17 cellular contexts compared by ENCODE assay signal in genomic region chr2:236335696-236336574, GRCh38.
A peak's percentile ranks its signal among the peaks of the same experiment; 100 is the strongest.
DNase-seq lines count a peak whose midpoint lies in the region; ATAC-seq, FAIRE-seq and TF ChIP-seq lines count a peak whose summit lies in the region.
"Had no signal": no experiment of that assay in that cellular context is flagged by ENCODE, and none has a peak within 500 bp of the region (broad histone marks: within the 10 kb centered on the region; RNA-seq: fewer than 3 reads in every experiment).

No MANE protein-coding gene starts in this region.

- H3K4ac ChIP-seq in H9 (ENCODE audit: low read depth, low read length) (no peak overlapping the region), neuronal stem cell (ENCODE audit: low read length) (no peak overlapping the region)

- no peak overlapping the region for H2BK20ac ChIP-seq in H9 (ENCODE audit: low read depth, low read length, poor library complexity, severe bottlenecking)

- no peaks in the 10 kb centered on the region for H3K23me2 ChIP-seq in H9 (ENCODE audit: insufficient read length, low read depth, low read length, poor library complexity, severe bottlenecking)

- H3K27me3 Mint-ChIP-seq in H9 (ENCODE audit: low read depth): no peaks in the 10 kb centered on the region
- H3K27me3 Mint-ChIP-seq: B cell had no signal

- H3K9me3 Mint-ChIP-seq in H9: peaks cover 9 to 14% of the 10 kb centered on the region in 2 experiments; a peak in 4 of 5 replicates
- H3K9me3 Mint-ChIP-seq: CD4-positive, alpha-beta T cell had no signal

- no peaks in the 10 kb centered on the region for H3K79me2 ChIP-seq in H9 (ENCODE audit: insufficient read depth, low read length)

- H3K27me3 ChIP-seq in H9 (ENCODE audit: insufficient read depth, low read length) (no peaks in the 10 kb centered on the region), bronchial epithelial cell (ENCODE audit: control insufficient read depth, insufficient read depth, low read length) (no peaks in the 10 kb centered on the region), esophagus squamous epithelium (no peaks in the 10 kb centered on the region), neuronal stem cell (ENCODE audit: control insufficient read depth in 3 of 3, insufficient read depth in 3 of 3, low read depth in 1 of 3, low read length in 3 of 3) (no peaks in the 10 kb centered on the region)

- no peak overlapping the region for H3K4me3 Mint-ChIP-seq in H9
- H3K4me3 Mint-ChIP-seq: B cell; CD4-positive, alpha-beta T cell; GM23338 had no signal

- peaks cover 8 to 18% (median 10%) of the 10 kb centered on the region in 3 experiments for H3K36me3 Mint-ChIP-seq in H9 (ENCODE audit: insufficient read depth in 1 of 3, low read depth in 3 of 3)

- H3K27ac Mint-ChIP-seq in H9: no peak overlapping the region
- H3K27ac Mint-ChIP-seq: B cell; CD4-positive, alpha-beta T cell; GM23338 had no signal

- H2AK5ac ChIP-seq in H9 (ENCODE audit: insufficient read length, low read length): no peak overlapping the region
- peak overlapping the region; percentile 85 for H2AK5ac ChIP-seq in neuronal stem cell (ENCODE audit: low read depth, low read length)

- no peaks in the 10 kb centered on the region for H3K36me3 ChIP-seq in bronchial epithelial cell (ENCODE audit: control insufficient read depth, insufficient read depth, low read length)
- no peaks in the 10 kb centered on the region for H3K36me3 ChIP-seq in esophagus squamous epithelium
- peaks cover 0 to 2% of the 10 kb centered on the region in 2 donors for H3K36me3 ChIP-seq in neuronal stem cell (replicated peaks in 1 of 2; ENCODE audit: control insufficient read depth in 2 of 2, insufficient read depth in 2 of 2, low read length in 2 of 2)

- H2BK15ac ChIP-seq in H9 (ENCODE audit: low read depth, low read length) (no peak overlapping the region), neuronal stem cell (ENCODE audit: low read length) (no peak overlapping the region)

- H4K5ac ChIP-seq in H9 (ENCODE audit: insufficient read length, low read depth, low read length): no peak overlapping the region

- TF ChIP-seq CTCF in H9 (conservative IDR thresholded peaks at IDR 0.05): no peak
- TF ChIP-seq CTCF in bronchial epithelial cell (IDR thresholded peaks at IDR 0.05; ENCODE audit: insufficient read depth, low read length, severe bottlenecking): no peak
- no peak for TF ChIP-seq CTCF in esophagus squamous epithelium (IDR thresholded peaks at IDR 0.05)

- no CpG with 5 or more reads among the region's 19 CpGs for WGBS in H9 (ENCODE audit: extremely low coverage, insufficient read length, low lambda C conversion rate)
- WGBS in esophagus squamous epithelium, 2 donors: 71 to 77% methylated on average over 19 of the region's 19 CpGs
- no CpG with 5 or more reads among the region's 19 CpGs for WGBS in neuronal stem cell (ENCODE audit: extremely low coverage in 2 of 2, insufficient read length in 2 of 2, insufficient replicate concordance in 1 of 2), 2 donors

- no peaks in the 10 kb centered on the region for H4K20me1 ChIP-seq in H9 (ENCODE audit: control insufficient read depth, insufficient read depth, insufficient read length)

- peaks cover 7 to 9% of the 10 kb centered on the region in 2 experiments for H3K4me1 Mint-ChIP-seq in H9
- H3K4me1 Mint-ChIP-seq: B cell had no signal

- no peak overlapping the region for H3K4me3 ChIP-seq in bronchial epithelial cell (ENCODE audit: low read depth, low read length)
- H3K4me3 ChIP-seq in esophagus squamous epithelium: no peak overlapping the region
- H3K4me3 ChIP-seq in neuronal stem cell (ENCODE audit: low read length in 2 of 2): no peak overlapping the region
- H3K4me3 ChIP-seq: GM23338 had no signal

- no peak for DNase-seq in H9
- no peak for DNase-seq in bronchial epithelial cell (ENCODE audit: low read depth)
- DNase-seq in esophagus squamous epithelium (lab: John Stamatoyannopoulos, UW): no peak
- DNase-seq in neuronal stem cell (ENCODE audit: low spot score): no peak
- DNase-seq in OCI-M1 (lab: John Stamatoyannopoulos, UW): no peak
- no peak for DNase-seq in stimulated activated naive CD4-positive, alpha-beta T cell (lab: John Stamatoyannopoulos, UW)
- DNase-seq in 8988T: no peak
- DNase-seq: C1 segment of cervical spinal cord; Calu3; CD4-positive, alpha-beta T cell; DMS 273 treated with DMSO at 0.1 percent for 48 hours; H7 had no signal

- H3K27ac ChIP-seq in H9 (ENCODE audit: insufficient read length, low read depth, low read length) (no peak overlapping the region), esophagus squamous epithelium (peak overlapping the region; percentile 49 to 88 (median 78)), neuronal stem cell (replicated peaks; ENCODE audit: low read length) (no peak overlapping the region)

- no peak for TF ChIP-seq POLR2A in esophagus squamous epithelium (IDR thresholded peaks at IDR 0.05)

- H3K9me3 ChIP-seq in H9 (ENCODE audit: control insufficient read depth, low read depth, low read length): no peaks in the 10 kb centered on the region
- H3K9me3 ChIP-seq in esophagus squamous epithelium: no peaks in the 10 kb centered on the region
- H3K9me3 ChIP-seq in neuronal stem cell (replicated peaks in 1 of 2; ENCODE audit: control insufficient read depth in 2 of 2, insufficient read depth in 1 of 2, low read depth in 1 of 2, low read length in 2 of 2): peaks cover 3 to 14% of the 10 kb centered on the region in 2 donors

- H3K9ac ChIP-seq in H9 (ENCODE audit: extremely low read depth, insufficient read length, low read length): no peak overlapping the region
- no peak overlapping the region for H3K9ac ChIP-seq in neuronal stem cell (ENCODE audit: low read depth, low read length, poor library complexity)

- no peak for ATAC-seq in GM21381 (IDR thresholded peaks at IDR 0.05; ENCODE audit: unreplicated experiment)
- ATAC-seq: GM23338 had no signal

- H3K56ac ChIP-seq in H9 (ENCODE audit: insufficient read length, low read depth, low read length): no peak overlapping the region

- no peak overlapping the region for H4K8ac ChIP-seq in H9 (replicated peaks; ENCODE audit: insufficient read length, low read depth, low read length)
- no peak overlapping the region for H4K8ac ChIP-seq in neuronal stem cell (ENCODE audit: low read depth, low read length)

- intact Hi-C loops in esophagus squamous epithelium (cut with DNase I): no loop called here

- H4K91ac ChIP-seq in H9 (ENCODE audit: insufficient read length, low read depth, low read length) (no peak overlapping the region), neuronal stem cell (ENCODE audit: low read depth, low read length, poor library complexity) (peak overlapping the region; percentile 35)

- H2AFZ ChIP-seq in H9 (ENCODE audit: low read length) (no peak overlapping the region), neuronal stem cell (ENCODE audit: low read length) (no peak overlapping the region)
- H2AFZ ChIP-seq: GM23338 had no signal

- peak; percentile 40 for FAIRE-seq in bronchial epithelial cell (lab: Jason Lieb, UNC)
- FAIRE-seq: A204.1, GM18507 had no signal

- H3K4me1 ChIP-seq in H9 (ENCODE audit: insufficient read depth, low read length) (no peaks in the 10 kb centered on the region), esophagus squamous epithelium (peaks cover 0 to 18% (median 0%) of the 10 kb centered on the region in 3 donors), neuronal stem cell (ENCODE audit: control insufficient read depth in 2 of 2, insufficient read depth in 1 of 2, low read depth in 1 of 2, low read length in 2 of 2) (peaks cover 2 to 7% of the 10 kb centered on the region in 2 donors)

- H3T11ph ChIP-seq in H9 (ENCODE audit: low read length): no peak overlapping the region

- no peak overlapping the region for H2BK12ac ChIP-seq in H9 (ENCODE audit: insufficient read length, low read depth, low read length)
- H2BK12ac ChIP-seq in neuronal stem cell (ENCODE audit: low read length): no peak overlapping the region

- H3K18ac ChIP-seq in H9 (ENCODE audit: insufficient read length, low read depth, low read length): no peak overlapping the region
- H3K18ac ChIP-seq in neuronal stem cell (ENCODE audit: low read length): no peak overlapping the region

- H3K4me2 ChIP-seq in H9 (ENCODE audit: insufficient read depth, insufficient read length, low read length) (no peak overlapping the region), neuronal stem cell (ENCODE audit: insufficient read depth, low read length, poor library complexity, severe bottlenecking) (no peak overlapping the region)
- H3K4me2 ChIP-seq: GM23338 had no signal

- no peak overlapping the region for H2BK5ac ChIP-seq in H9 (ENCODE audit: insufficient read length, low read length)
- peak overlapping the region; percentile 72 for H2BK5ac ChIP-seq in neuronal stem cell (ENCODE audit: low read length)

- H2BK120ac ChIP-seq in H9 (ENCODE audit: low read depth, low read length, poor library complexity, severe bottlenecking): no peak overlapping the region
- peak overlapping the region; percentile 35 for H2BK120ac ChIP-seq in neuronal stem cell (ENCODE audit: low read depth, low read length)

- H3K79me1 ChIP-seq in H9 (ENCODE audit: insufficient read depth, low read depth, low read length, poor library complexity, severe bottlenecking): no peaks in the 10 kb centered on the region
- H3K79me1 ChIP-seq in neuronal stem cell (ENCODE audit: low read depth, low read length): no peaks in the 10 kb centered on the region

- peak overlapping the region; percentile 24; the same call in 1 of the 2 replicates for H3K14ac ChIP-seq in H9 (ENCODE audit: insufficient read depth, low read length)
- no peak overlapping the region for H3K14ac ChIP-seq in neuronal stem cell (ENCODE audit: low read length)

- no peak overlapping the region for H3K23ac ChIP-seq in H9 (ENCODE audit: insufficient read length, low read depth, low read length)
- peak overlapping the region; percentile 59 for H3K23ac ChIP-seq in neuronal stem cell (ENCODE audit: low read depth, low read length, poor library complexity)

Comparison
In these comparisons a context has a peak if more than half of its experiments do, and no peak if none do; other contexts are left out.
1. H3K27ac ChIP-seq: peak in esophagus squamous epithelium (4 of 4); none in H9 (single experiment) and neuronal stem cell (single experiment).